In genomic region chr11:2943711-2944118, GRCh38 we compare ENCODE assay signal across 15 cellular contexts. TPM values are rescaled to one million over a fixed set of nuclear protein-coding genes. Genes with fewer than 3 reads are reported as not detected.
A peak's percentile ranks its signal among the peaks of the same experiment; 100 is the strongest.
DNase-seq lines count a peak whose midpoint lies in the region; ATAC-seq, FAIRE-seq and TF ChIP-seq lines count a peak whose summit lies in the region.
"Had no signal": no experiment of that assay in that cellular context is flagged by ENCODE, and none has a peak within 500 bp of the region (broad histone marks: within the 10 kb centered on the region; RNA-seq: fewer than 3 reads in every experiment).

No MANE protein-coding gene starts in this region.

- no peak for FAIRE-seq in keratinocyte (lab: Jason Lieb, UNC)
- no peak for FAIRE-seq in HTR-8/SVneo (lab: Jason Lieb, UNC)
- FAIRE-seq: GM19239 had no signal

- no peaks in the 10 kb centered on the region for H3K27me3 Mint-ChIP-seq in MCF 10A (ENCODE audit: insufficient read depth, unreplicated experiment)
- H3K27me3 Mint-ChIP-seq: naive B cell; stimulated activated naive CD8-positive, alpha-beta T cell treated with anti-CD3 and anti-CD28 coated beads, Interleukin-15, amount 100 ng/mL, for 72 hours had no signal

- no peaks in the 10 kb centered on the region for H3K79me2 ChIP-seq in keratinocyte (ENCODE audit: control insufficient read depth, insufficient read depth, low read length)

- POLR2A ChIA-PET in MCF 10A (lab: Yijun Ruan, JAX) = interaction anchor here (1.0 to 1.7 kb wide), 2 partner anchors 10 to 17 kb away, joined by 3 to 10 read pairs; no protein-coding TSS in a partner anchor

- H3K4me3 ChIP-seq in breast epithelium (no peak overlapping the region), Peyer's patch (no peak overlapping the region), keratinocyte (ENCODE audit: control insufficient read depth in 2 of 3, extremely low read depth in 1 of 3, insufficient read depth in 2 of 3, low read depth in 1 of 3, low read length in 3 of 3) (no peak overlapping the region), thyroid gland (replicated peaks in 1 of 3) (no peak overlapping the region)

- H3K27ac Mint-ChIP-seq in MCF 10A (ENCODE audit: low read depth, unreplicated experiment) = no peak overlapping the region

- H3K9me3 ChIP-seq in breast epithelium (no peaks in the 10 kb centered on the region), Peyer's patch (no peaks in the 10 kb centered on the region), keratinocyte (ENCODE audit: control insufficient read depth, low read depth, low read length) (peaks cover 2% of the 10 kb centered on the region), thyroid gland (no peaks in the 10 kb centered on the region)

- H3K4me1 ChIP-seq in breast epithelium (peaks cover 6 to 10% of the 10 kb centered on the region in 2 donors), Peyer's patch (peaks cover 0 to 54% (median 4%) of the 10 kb centered on the region in 4 donors), keratinocyte (ENCODE audit: control insufficient read depth, extremely low read depth, insufficient read depth, low read length) (peaks cover 21% of the 10 kb centered on the region), thyroid gland (peaks cover 35 to 63% of the 10 kb centered on the region in 2 donors)

- BruUV-seq in MCF 10A (replicated peaks; lab: Mats Ljungman, UMichigan) = no TSS peak

- H2AFZ ChIP-seq in keratinocyte (ENCODE audit: control insufficient read depth, low read length) = no peak overlapping the region

- intact Hi-C loops in breast epithelium (cut with DNase I; ENCODE audit: low total_unique reads) = no loop called here
- intact Hi-C loops in MCF 10A (cut with micrococcal nuclease) = no loop called here
- intact Hi-C loops in thyroid gland (cut with DNase I) = no loop called here

- TF ChIP-seq CTCF in breast epithelium (IDR thresholded peaks at IDR 0.05) (no peak), MCF 10A (IDR thresholded peaks at IDR 0.05; ENCODE audit: unreplicated experiment) (no peak), Peyer's patch (IDR thresholded peaks at IDR 0.05) (peak in 3 of 6 experiments; percentile 41 to 50 (median 42)), keratinocyte (optimal IDR thresholded peaks at IDR 0.05 in 1 of 3, IDR thresholded peaks at IDR 0.05 in 1 of 3, conservative IDR thresholded peaks at IDR 0.05 in 1 of 3; ENCODE audit: extremely low read depth in 1 of 3, insufficient read depth in 2 of 3, low read length in 3 of 3) (peak; percentile 20 to 60 (median 42)), thyroid gland (IDR thresholded peaks at IDR 0.05) (peak in 1 of 6 experiments; percentile 22)

- no peaks in the 10 kb centered on the region for H3K4me1 Mint-ChIP-seq in MCF 10A (ENCODE audit: insufficient read depth, unreplicated experiment)

- TF ChIP-seq POLR2A in breast epithelium (IDR thresholded peaks at IDR 0.05) (no peak), Peyer's patch (IDR thresholded peaks at IDR 0.05) (peak in 1 of 2 donors; percentile 15), thyroid gland (IDR thresholded peaks at IDR 0.05) (no peak)

- dilution Hi-C loops in keratinocyte (cut with MboI; ENCODE audit: extremely low pct_ligation_motif_present, low sequenced_read_pairs) = no loop called here

- DNase-seq in breast epithelium (ENCODE audit: low spot score in 2 of 2) = no peak
- DNase-seq in MCF 10A (ENCODE audit: unreplicated experiment) = no peak
- DNase-seq in Peyer's patch = peak in 2 of 3 donors; percentile 87 to 89
- DNase-seq in keratinocyte (ENCODE audit: low read depth, low spot score) = no peak
- peak; percentile 68 to 72 for DNase-seq in thyroid gland
- no peak for DNase-seq in epidermal melanocyte (ENCODE audit: insufficient read length, low spot score)
- no peak for DNase-seq in HTR-8/SVneo (ENCODE audit: insufficient read length, low spot score)
- DNase-seq: effector CD8-positive, alpha-beta T cell; naive B cell; NCI-H1436; RPMI8226; stimulated activated naive CD8-positive, alpha-beta T cell treated with anti-CD3 and anti-CD28 coated beads, Interleukin-15, amount 100 ng/mL, for 72 hours had no signal

- no peaks in the 10 kb centered on the region for H3K9me1 ChIP-seq in keratinocyte (ENCODE audit: control insufficient read depth, extremely low read depth, insufficient read depth, low read length)

- peaks cover 49% of the 10 kb centered on the region for H3K36me3 Mint-ChIP-seq in MCF 10A (ENCODE audit: insufficient read depth, unreplicated experiment)

- CTCF ChIA-PET in MCF 10A (lab: Yijun Ruan, JAX) = interaction anchor here (0.5 to 3.0 kb wide), 7 partner anchors 11 to 831 kb away, joined by 3 to 12 read pairs (median 3); no protein-coding TSS in a partner anchor

- peaks cover 2% of the 10 kb centered on the region for H3K9me3 Mint-ChIP-seq in MCF 10A (ENCODE audit: unreplicated experiment)

- H3K4me2 ChIP-seq in keratinocyte (ENCODE audit: control insufficient read depth, extremely low read depth, insufficient read depth, low read depth, low read length) = no peak overlapping the region

- 43 to 53% methylated on average over 5 to 9 of the region's 12 CpGs for WGBS in thyroid gland, 2 donors

- ATAC-seq in GM18909 (IDR thresholded peaks at IDR 0.05; ENCODE audit: poor library complexity, unreplicated experiment) = no peak
- ATAC-seq: stimulated activated naive CD8-positive, alpha-beta T cell treated with anti-CD3 and anti-CD28 coated beads, Interleukin-15, amount 100 ng/mL, for 72 hours had no signal

- H3K36me3 ChIP-seq in breast epithelium = no peaks in the 10 kb centered on the region
- H3K36me3 ChIP-seq in Peyer's patch = peaks cover 0 to 25% (median 0%) of the 10 kb centered on the region in 3 donors
- peaks cover 13 to 34% of the 10 kb centered on the region in 2 experiments for H3K36me3 ChIP-seq in keratinocyte (ENCODE audit: control insufficient read depth in 2 of 2, extremely low read depth in 1 of 2, insufficient read depth in 2 of 2, low read length in 2 of 2)
- no peaks in the 10 kb centered on the region for H3K36me3 ChIP-seq in thyroid gland

- no peaks in the 10 kb centered on the region for H3K27me3 ChIP-seq in breast epithelium
- H3K27me3 ChIP-seq in Peyer's patch = no peaks in the 10 kb centered on the region
- no peaks in the 10 kb centered on the region for H3K27me3 ChIP-seq in keratinocyte (ENCODE audit: control insufficient read depth, extremely low read depth, insufficient read depth, low read length)
- no peaks in the 10 kb centered on the region for H3K27me3 ChIP-seq in thyroid gland

- no peak overlapping the region for H3K4me3 Mint-ChIP-seq in MCF 10A (ENCODE audit: unreplicated experiment)
- H3K4me3 Mint-ChIP-seq: stimulated activated naive CD8-positive, alpha-beta T cell treated with anti-CD3 and anti-CD28 coated beads, Interleukin-15, amount 100 ng/mL, for 72 hours had no signal

- H3K9ac ChIP-seq in keratinocyte (ENCODE audit: control insufficient read depth, extremely low read depth, insufficient read depth, low read length) = no peak overlapping the region

- peak overlapping the region; percentile 11 to 30 for H3K27ac ChIP-seq in breast epithelium
- peak overlapping the region in 2 of 4 donors; percentile 42 to 45 for H3K27ac ChIP-seq in Peyer's patch
- no peak overlapping the region for H3K27ac ChIP-seq in keratinocyte (ENCODE audit: control insufficient read depth, insufficient read depth, low read length)
- peak overlapping the region in 2 of 3 donors; percentile 9 to 25 for H3K27ac ChIP-seq in thyroid gland
- H3K27ac ChIP-seq: C4-2B had no signal

- H4K20me1 ChIP-seq in keratinocyte (ENCODE audit: control insufficient read depth, extremely low read depth, insufficient read depth, low read length) = peaks cover 11% of the 10 kb centered on the region

RNA-seq across cellular contexts. Expression of gene PHLDA2, which starts 14.5 kb away (rescaled TPM):
- total RNA-seq in breast epithelium (1 to 10 TPM in 2 of 3 donors, not detected in 1; 2.0 to 2.3 TPM), MCF 10A (2022) (118 and 135 TPM in 2 replicates), Peyer's patch (1 to 10 TPM in 3 of 4 donors, not detected in 1; 4.1 to 6.4 (median 4.9) TPM), thyroid gland (1 to 10 TPM in 2 of 4 donors, under 1 TPM in 1, not detected in 1; 0.93 to 3.7 (median 2.3) TPM)
- polyA plus RNA-seq in keratinocyte = 24.3 to 36.0 TPM (median 27.3 TPM) in 3 replicates
- polyA plus RNA-seq in keratinocyte (2011; ENCODE audit: low read depth) = 52.2 TPM
- polyA plus RNA-seq in keratinocyte (2011; cell fraction: cytosol; rRNA removed) = 35.3 and 141 TPM in 2 replicates
- 15.6 and 36.1 TPM in 2 replicates for polyA plus RNA-seq in keratinocyte (2011; cell fraction: nucleus; rRNA removed)
- 80.5 and 153 TPM in 2 replicates for polyA plus RNA-seq in keratinocyte (2012; ENCODE audit: low replicate concordance)
- 2.6 to 28.4 TPM (median 4.5 TPM) in 3 replicates for polyA minus RNA-seq in keratinocyte
- 91.1 TPM for polyA minus RNA-seq in keratinocyte (2011; cell fraction: cytosol; rRNA and poly(A)+ RNA removed)
- 12.3 and 12.4 TPM in 2 replicates for polyA minus RNA-seq in keratinocyte (2011; cell fraction: nucleus; rRNA and poly(A)+ RNA removed)

RNA-seq across cellular contexts. Expression of gene NAP1L4, which starts 48.4 kb away (rescaled TPM):
- total RNA-seq in breast epithelium = 100 to 1,000 TPM in 1 of 3 donors, 10 to 100 TPM in 2; 87.1 to 167 (median 98.3) TPM
- 103 TPM in 2 replicates for total RNA-seq in MCF 10A (2022)
- total RNA-seq in Peyer's patch = 100 to 1,000 TPM in 3 of 4 donors, 10 to 100 TPM in 1; 87.6 to 177 (median 119) TPM
- polyA plus RNA-seq in keratinocyte = 92.2 to 136 TPM (median 108 TPM) in 3 replicates
- 384 TPM for polyA plus RNA-seq in keratinocyte (2011; ENCODE audit: low read depth)
- polyA plus RNA-seq in keratinocyte (2011; cell fraction: cytosol; rRNA removed) = 104 and 177 TPM in 2 replicates
- polyA plus RNA-seq in keratinocyte (2011; cell fraction: nucleus; rRNA removed) = 146 and 160 TPM in 2 replicates
- polyA plus RNA-seq in keratinocyte (2012; ENCODE audit: low replicate concordance) = 80.7 and 121 TPM in 2 replicates
- polyA minus RNA-seq in keratinocyte = 56.5 to 117 TPM (median 69.2 TPM) in 3 replicates
- 68.1 TPM for polyA minus RNA-seq in keratinocyte (2011; cell fraction: cytosol; rRNA and poly(A)+ RNA removed)
- 46.6 and 92.2 TPM in 2 replicates for polyA minus RNA-seq in keratinocyte (2011; cell fraction: nucleus; rRNA and poly(A)+ RNA removed)
- total RNA-seq in thyroid gland = 100 to 1,000 TPM; 104 to 117 (median 108) TPM

RNA-seq across cellular contexts. Expression of gene CDKN1C, which starts 58.1 kb away (rescaled TPM):
- total RNA-seq in breast epithelium (100 to 1,000 TPM in 1 of 3 donors, 10 to 100 TPM in 2; 48.2 to 136 (median 88.8) TPM), MCF 10A (2022) (5.7 and 6.9 TPM in 2 replicates), Peyer's patch (10 to 100 TPM in 2 of 4 donors, 1 to 10 TPM in 2; 6.1 to 22.3 (median 11.1) TPM), thyroid gland (10 to 100 TPM; 12.6 to 29.7 (median 16.8) TPM)
- polyA plus RNA-seq in keratinocyte = 0.06 to 0.49 TPM (median 0.37 TPM) in 3 replicates
- polyA plus RNA-seq in keratinocyte (2011; ENCODE audit: low read depth) = 9.8 TPM
- 0.21 and 0.24 TPM in 2 replicates for polyA plus RNA-seq in keratinocyte (2011; cell fraction: cytosol; rRNA removed)
- polyA plus RNA-seq in keratinocyte (2011; cell fraction: nucleus; rRNA removed) = 0.23 and 0.27 TPM in 2 replicates
- 0.26 and 7.1 TPM in 2 replicates for polyA plus RNA-seq in keratinocyte (2012; ENCODE audit: low replicate concordance)
- polyA minus RNA-seq in keratinocyte = not detected in 3 replicates
- polyA minus RNA-seq in keratinocyte (2011; cell fraction: cytosol; rRNA and poly(A)+ RNA removed) = 2.9 TPM
- 0.31 and 0.84 TPM in 2 replicates for polyA minus RNA-seq in keratinocyte (2011; cell fraction: nucleus; rRNA and poly(A)+ RNA removed)

Comparison
In these comparisons a context has a peak if more than half of its experiments do, and no peak if none do; other contexts are left out.
1. RNA of gene PHLDA2, which starts 14.5 kb away (total RNA-seq): 118 to 135 TPM in MCF 10A; 4.1 to 6.4 TPM in Peyer's patch, 0.93 to 3.7 TPM in thyroid gland and 2.0 to 2.3 TPM in breast epithelium; every median in the first group is over 10 times any median in the second.
2. DNase-seq: peak in Peyer's patch (2 of 3) and thyroid gland (2 of 2); none in breast epithelium (0 of 2), MCF 10A (single experiment), keratinocyte (single experiment), epidermal melanocyte (single experiment) and HTR-8/SVneo (single experiment).
3. CTCF ChIP-seq: peak in keratinocyte (3 of 3); none in breast epithelium (0 of 3) and MCF 10A (single experiment).